25 cellular contexts compared by ENCODE assay signal in genomic region chr10:78533093-78533492, GRCh38.
DNase-seq lines count a peak whose midpoint lies in the region; TF ChIP-seq lines count a peak whose summit lies in the region.
"Had no signal": no experiment of that assay in that cellular context is flagged by ENCODE, and none has a peak within 500 bp of the region (broad histone marks: within the 10 kb centered on the region; RNA-seq: fewer than 3 reads in every experiment).

No MANE protein-coding gene starts in this region.

- H3K4me3 Mint-ChIP-seq in activated CD4-positive, alpha-beta T cell treated with anti-CD3 and anti-CD28 coated beads, Interleukin-2, amount 10 ng/mL, durations not matched to agents 24 days and 14 days, result no peak overlapping the region
- H3K4me3 Mint-ChIP-seq in progenitor cell of endocrine pancreas (ENCODE audit: low read depth) (no peak overlapping the region), type B pancreatic cell (no peak overlapping the region)
- H3K4me3 Mint-ChIP-seq: H9 had no signal

- TF ChIP-seq CTCF in coronary artery (IDR thresholded peaks at IDR 0.05), result no peak
- TF ChIP-seq CTCF in progenitor cell of endocrine pancreas (IDR thresholded peaks at IDR 0.05; ENCODE audit: unreplicated experiment), result no peak
- no peak for TF ChIP-seq CTCF in type B pancreatic cell (conservative IDR thresholded peaks at IDR 0.05)

- no peaks in the 10 kb centered on the region for H3K27me3 Mint-ChIP-seq in activated CD4-positive, alpha-beta T cell treated with anti-CD3 and anti-CD28 coated beads, Interleukin-2, amount 10 ng/mL, durations not matched to agents 24 days and 14 days
- peaks cover 5% of the 10 kb centered on the region for H3K27me3 Mint-ChIP-seq in progenitor cell of endocrine pancreas
- no peaks in the 10 kb centered on the region for H3K27me3 Mint-ChIP-seq in type B pancreatic cell

- no peaks in the 10 kb centered on the region for H3K9me3 Mint-ChIP-seq in activated CD4-positive, alpha-beta T cell treated with anti-CD3 and anti-CD28 coated beads, Interleukin-2, amount 10 ng/mL, durations not matched to agents 24 days and 14 days
- H3K9me3 Mint-ChIP-seq in progenitor cell of endocrine pancreas (ENCODE audit: low read depth), result no peaks in the 10 kb centered on the region
- H3K9me3 Mint-ChIP-seq in type B pancreatic cell, result peaks cover 4% of the 10 kb centered on the region
- H3K9me3 Mint-ChIP-seq: CD8-positive, alpha-beta memory T cell had no signal

- peaks cover 9% of the 10 kb centered on the region for H3K4me1 Mint-ChIP-seq in activated CD4-positive, alpha-beta T cell treated with anti-CD3 and anti-CD28 coated beads, Interleukin-2, amount 10 ng/mL, durations not matched to agents 24 days and 14 days
- H3K4me1 Mint-ChIP-seq in progenitor cell of endocrine pancreas (ENCODE audit: low read depth) (peaks cover 28% of the 10 kb centered on the region), type B pancreatic cell (ENCODE audit: unreplicated experiment) (peaks cover 12% of the 10 kb centered on the region)
- H3K4me1 Mint-ChIP-seq: CD8-positive, alpha-beta memory T cell had no signal

- no peaks in the 10 kb centered on the region for H3K36me3 Mint-ChIP-seq in activated CD4-positive, alpha-beta T cell treated with anti-CD3 and anti-CD28 coated beads, Interleukin-2, amount 10 ng/mL, durations not matched to agents 24 days and 14 days (ENCODE audit: low read depth)
- H3K36me3 Mint-ChIP-seq in progenitor cell of endocrine pancreas (ENCODE audit: insufficient read depth) (no peaks in the 10 kb centered on the region), type B pancreatic cell (no peaks in the 10 kb centered on the region)
- H3K36me3 Mint-ChIP-seq: CD8-positive, alpha-beta memory T cell had no signal

- intact Hi-C loops in activated CD4-positive, alpha-beta T cell treated with anti-CD3 and anti-CD28 coated beads, Interleukin-2, amount 10 ng/mL, durations not matched to agents 24 days and 14 days (cut with micrococcal nuclease), result no loop called here

- H3K27ac Mint-ChIP-seq in activated CD4-positive, alpha-beta T cell treated with anti-CD3 and anti-CD28 coated beads, Interleukin-2, amount 10 ng/mL, durations not matched to agents 24 days and 14 days, result peak overlapping the region; percentile 79
- H3K27ac Mint-ChIP-seq in progenitor cell of endocrine pancreas, result no peak overlapping the region
- H3K27ac Mint-ChIP-seq in type B pancreatic cell, result no peak overlapping the region
- H3K27ac Mint-ChIP-seq: CD8-positive, alpha-beta memory T cell; H9 had no signal

- no peak overlapping the region for H3K4me3 ChIP-seq in coronary artery
- H3K4me3 ChIP-seq: GM23248, K562 had no signal

- DNase-seq in activated CD4-positive, alpha-beta T cell treated with anti-CD3 and anti-CD28 coated beads, Interleukin-2, amount 10 ng/mL, durations not matched to agents 24 days and 14 days, result no peak
- no peak for DNase-seq in activated CD4-positive, alpha-beta T cell treated with anti-CD3 and anti-CD28 coated beads for 1 hour
- peak; percentile 14 for DNase-seq in CD1c-positive myeloid dendritic cell (ENCODE audit: extremely low spot score)
- peak; percentile 38 for DNase-seq in coronary artery (ENCODE audit: low spot score)
- DNase-seq in mesenteric fat pad (ENCODE audit: low spot score), result peak; percentile 79
- DNase-seq in progenitor cell of endocrine pancreas (ENCODE audit: low spot score, unreplicated experiment), result no peak
- DNase-seq in type B pancreatic cell (ENCODE audit: extremely low spot score, unreplicated experiment), result no peak
- no peak for DNase-seq in amygdala (lab: John Stamatoyannopoulos, UW)
- DNase-seq: 8988T; C1 segment of cervical spinal cord; Calu3; CD8-positive, alpha-beta memory T cell; DMS153; GM23248; H9; MM.1S; NCI-H1092 treated with DMSO at 0.1 percent for 48 hours; NCI-H146; NCI-H2029 treated with DMSO at 0.1 percent for 48 hours; NCI-H2171 treated with DMSO at 0.1 percent for 48 hours; NCI-H446; NCI-H526; SHP77 had no signal

- H3K27ac ChIP-seq in coronary artery, result no peak overlapping the region
- H3K27ac ChIP-seq: GM23248, HL-60 had no signal

Comparison
In these comparisons a context has a peak if more than half of its experiments do, and no peak if none do; other contexts are left out.
1. DNase-seq: peak in CD1c-positive myeloid dendritic cell (single experiment), coronary artery (single experiment) and mesenteric fat pad (single experiment); none in activated CD4-positive, alpha-beta T cell treated with anti-CD3 and anti-CD28 coated beads, Interleukin-2, amount 10 ng/mL, durations not matched to agents 24 days and 14 days (single experiment), activated CD4-positive, alpha-beta T cell treated with anti-CD3 and anti-CD28 coated beads for 1 hour (single experiment), progenitor cell of endocrine pancreas (single experiment), type B pancreatic cell (single experiment) and amygdala (0 of 56).